In genomic region chr17:44218344-44219125, GRCh38 we compare ENCODE assay signal across 1 cellular context.
TF ChIP-seq lines count a peak whose summit lies in the region.

No MANE protein-coding gene starts in this region.

TF ChIP-seq in HepG2, 621 proteins besides CTCF, POLR2A, EP300 and RAD21 (continued from another document and continues in another):
- TF ChIP-seq FUBP1 (CRISPR knock-in tag; IDR thresholded peaks at IDR 0.05; ENCODE audit: borderline replicate concordance) (no peak), FOXO4 (CRISPR knock-in tag; conservative IDR thresholded peaks at IDR 0.05) (no peak), ZBTB21 (CRISPR knock-in tag; IDR thresholded peaks at IDR 0.05) (no peak), FOXO1 (CRISPR knock-in tag; IDR thresholded peaks at IDR 0.05) (no peak), ZNF687 (CRISPR knock-in tag; IDR thresholded peaks at IDR 0.05) (peak; percentile 72), ZNF317 (CRISPR knock-in tag; IDR thresholded peaks at IDR 0.05) (no peak), SIX1 (CRISPR knock-in tag; IDR thresholded peaks at IDR 0.05; ENCODE audit: borderline replicate concordance) (no peak), SETDB1 (CRISPR knock-in tag; IDR thresholded peaks at IDR 0.05; ENCODE audit: borderline replicate concordance) (no peak), CREB1 (IDR thresholded peaks at IDR 0.05) (no peak), CREB1 (CRISPR knock-in tag; IDR thresholded peaks at IDR 0.05) (no peak), PATZ1 (CRISPR knock-in tag; IDR thresholded peaks at IDR 0.05) (peak; percentile 92), ZBTB3 (CRISPR knock-in tag; IDR thresholded peaks at IDR 0.05; ENCODE audit: borderline replicate concordance, low read depth) (no peak), KLF13 (CRISPR knock-in tag; IDR thresholded peaks at IDR 0.05) (no peak), NR0B2 (CRISPR knock-in tag; IDR thresholded peaks at IDR 0.05) (no peak), ZNF121 (CRISPR knock-in tag; IDR thresholded peaks at IDR 0.05) (no peak), CHD2 (IDR thresholded peaks at IDR 0.05; ENCODE audit: low read depth, low read length) (peak; percentile 54; the same call in 1 of the 2 replicates), SRSF4 (IDR thresholded peaks at IDR 0.05; ENCODE audit: low read depth, low read length, poor library complexity, severe bottlenecking) (no peak), PHF20 (CRISPR knock-in tag; IDR thresholded peaks at IDR 0.05) (peak; percentile 26; the same call in 1 of the 2 replicates), ZNF350 (CRISPR knock-in tag; IDR thresholded peaks at IDR 0.05; ENCODE audit: borderline replicate concordance, low read depth) (no peak), JUND (CRISPR knock-in tag; IDR thresholded peaks at IDR 0.05) (no peak), ZNF772 (CRISPR knock-in tag; IDR thresholded peaks at IDR 0.05) (no peak), SP4 (CRISPR knock-in tag; IDR thresholded peaks at IDR 0.05) (peak; percentile 69; the same call in 1 of the 2 replicates), ZNF644 (CRISPR knock-in tag; IDR thresholded peaks at IDR 0.05; ENCODE audit: low read depth) (no peak), ZNF17 (CRISPR knock-in tag; IDR thresholded peaks at IDR 0.05) (no peak), ZSCAN31 (CRISPR knock-in tag; IDR thresholded peaks at IDR 0.05; ENCODE audit: low read depth) (no peak), JDP2 (CRISPR knock-in tag; IDR thresholded peaks at IDR 0.05; ENCODE audit: borderline replicate concordance) (no peak), ZBTB40 (IDR thresholded peaks at IDR 0.05) (no peak), ZBTB40 (CRISPR knock-in tag; IDR thresholded peaks at IDR 0.05) (no peak), ZNF784 (CRISPR knock-in tag; IDR thresholded peaks at IDR 0.05; ENCODE audit: borderline replicate concordance) (no peak), MXD1 (CRISPR knock-in tag; IDR thresholded peaks at IDR 0.05) (no peak), ZNF850 (CRISPR knock-in tag; conservative IDR thresholded peaks at IDR 0.05) (no peak; the same call in 1 of the 2 replicates), GATAD2A (CRISPR knock-in tag; IDR thresholded peaks at IDR 0.05) (peak; percentile 42; the same call in 1 of the 2 replicates), ZNF264 (CRISPR knock-in tag; IDR thresholded peaks at IDR 0.05) (no peak), ZNF362 (CRISPR knock-in tag; IDR thresholded peaks at IDR 0.05; ENCODE audit: borderline replicate concordance) (peak; percentile 98), IRX3 (CRISPR knock-in tag; IDR thresholded peaks at IDR 0.05; ENCODE audit: borderline replicate concordance, low read depth) (0 out of 2 replicates have a peak, but pooled peaks have one; percentile 56), HMG20B (CRISPR knock-in tag; conservative IDR thresholded peaks at IDR 0.05) (no peak; the same call in 1 of the 2 replicates)
